ENCODE assay signal across 30 cellular contexts in genomic region chr2:239916205-239917127, GRCh38.
DNase-seq lines count a peak whose midpoint lies in the region; ATAC-seq and TF ChIP-seq lines count a peak whose summit lies in the region.
"Had no signal": no experiment of that assay in that cellular context is flagged by ENCODE, and none has a peak within 500 bp of the region (broad histone marks: within the 10 kb centered on the region; RNA-seq: fewer than 3 reads in every experiment).

No MANE protein-coding gene starts in this region.

- DNase-seq in activated CD8-positive, alpha-beta T cell treated with anti-CD3 and anti-CD28 coated beads, Interleukin-2, amount 10 ng/mL, durations not matched to agents 7 days and 5 days: peak; percentile 11
- no peak for DNase-seq in activated CD8-positive, alpha-beta T cell treated with anti-CD3 and anti-CD28 coated beads for 36 hours
- DNase-seq in ecto neural progenitor cell (ENCODE audit: low spot score) (peak; percentile 27), mucosa of descending colon (no peak), upper lobe of right lung (peak; percentile 57), NCI-H748 (lab: John Stamatoyannopoulos, UW; ENCODE audit: unreplicated experiment) (no peak), NCI-H2107 (lab: John Stamatoyannopoulos, UW) (no peak), DMS 273 treated with DMSO at 0.1 percent for 48 hours (lab: John Stamatoyannopoulos, UW) (no peak)
- DNase-seq: 8988T; activated CD4-positive, alpha-beta T cell treated with anti-CD3 and anti-CD28 coated beads for 1 hour; caudate nucleus; KBM-7; left lung; NCI-H1417 treated with DMSO at 0.1 percent for 48 hours; NCI-H510A; NK-92 treated with Interleukin-12 subunit alpha and Interleukin-12 subunit beta, amount 100 ng/mL, for 24 hours; occipital lobe; SJCRH30; stimulated activated CD4-positive, alpha-beta T cell treated with anti-CD3 and anti-CD28 coated beads, Interleukin-12 subunit alpha, Interleukin-12 subunit beta, amount 100 ng/mL, for 4 hours; stimulated activated CD4-positive, alpha-beta T cell treated with anti-CD3 and anti-CD28 coated beads, Interleukin-4, amount 100 ng/mL, for 4 hours; stimulated activated naive CD4-positive, alpha-beta T cell treated with Interleukin-2 at 50 U/mL for 16 hours; thyroid gland had no signal

- CTCF ChIA-PET in activated CD8-positive, alpha-beta T cell treated with anti-CD3 and anti-CD28 coated beads, Interleukin-2, amount 10 ng/mL, durations not matched to agents 7 days and 5 days (lab: Charles Lee): no interaction called here
- CTCF ChIA-PET in activated CD8-positive, alpha-beta T cell treated with anti-CD3 and anti-CD28 coated beads for 36 hours (lab: Charles Lee): interaction anchor here (1.3 kb wide), 1 partner anchor 18 kb away, joined by 3 read pairs; no protein-coding TSS in a partner anchor

- intact Hi-C loops in activated CD8-positive, alpha-beta T cell treated with anti-CD3 and anti-CD28 coated beads for 36 hours (cut with micrococcal nuclease): no loop called here
- intact Hi-C loops in mucosa of descending colon (cut with DNase I, micrococcal nuclease): no loop called here
- intact Hi-C loops in upper lobe of right lung (cut with DNase I): no loop called here

- peaks cover 5% of the 10 kb centered on the region for H3K9me3 Mint-ChIP-seq in activated CD8-positive, alpha-beta T cell treated with anti-CD3 and anti-CD28 coated beads, Interleukin-2, amount 10 ng/mL, durations not matched to agents 7 days and 5 days (ENCODE audit: insufficient read depth)
- peaks cover 15% of the 10 kb centered on the region for H3K9me3 Mint-ChIP-seq in activated CD8-positive, alpha-beta T cell treated with anti-CD3 and anti-CD28 coated beads for 36 hours

- H3K4me1 ChIP-seq in mucosa of descending colon (ENCODE audit: low read depth) (no peaks in the 10 kb centered on the region), upper lobe of right lung (peaks cover 8% of the 10 kb centered on the region)
- H3K4me1 ChIP-seq: SJCRH30, thyroid gland had no signal

- peaks cover 2% of the 10 kb centered on the region for H3K36me3 Mint-ChIP-seq in activated CD8-positive, alpha-beta T cell treated with anti-CD3 and anti-CD28 coated beads, Interleukin-2, amount 10 ng/mL, durations not matched to agents 7 days and 5 days (ENCODE audit: low read depth)
- H3K36me3 Mint-ChIP-seq in activated CD8-positive, alpha-beta T cell treated with anti-CD3 and anti-CD28 coated beads for 36 hours (ENCODE audit: low read depth): peaks cover 4% of the 10 kb centered on the region

- no peak overlapping the region for H3K27ac Mint-ChIP-seq in activated CD8-positive, alpha-beta T cell treated with anti-CD3 and anti-CD28 coated beads, Interleukin-2, amount 10 ng/mL, durations not matched to agents 7 days and 5 days
- H3K27ac Mint-ChIP-seq in activated CD8-positive, alpha-beta T cell treated with anti-CD3 and anti-CD28 coated beads for 36 hours: no peak overlapping the region
- H3K27ac Mint-ChIP-seq: activated naive CD4-positive, alpha-beta T cell treated with anti-CD3 and anti-CD28 coated beads, Interleukin-2, amount 50 U/mL, for 72 hours; activated T-helper 1 cell treated with anti-CD3 and anti-CD28 coated beads, Interleukin-12 subunit alpha, Interleukin-12 subunit beta, Interleukin-2, Interleukin-4 antibody, amounts not matched to agents 30 ng/mL and 10 ng/mL and 1 ng/mL, durations not matched to agents 14 hours and 24 hours and 36 hours; CD4-positive, alpha-beta T cell; naive thymus-derived CD8-positive, alpha-beta T cell; T-cell had no signal

- H3K9me3 ChIP-seq in mucosa of descending colon (peaks cover 38% of the 10 kb centered on the region), upper lobe of right lung (peaks cover 17% of the 10 kb centered on the region)
- H3K9me3 ChIP-seq: thyroid gland had no signal

- no peaks in the 10 kb centered on the region for H3K27me3 Mint-ChIP-seq in activated CD8-positive, alpha-beta T cell treated with anti-CD3 and anti-CD28 coated beads, Interleukin-2, amount 10 ng/mL, durations not matched to agents 7 days and 5 days (ENCODE audit: low read depth)
- peaks cover 2% of the 10 kb centered on the region for H3K27me3 Mint-ChIP-seq in activated CD8-positive, alpha-beta T cell treated with anti-CD3 and anti-CD28 coated beads for 36 hours
- H3K27me3 Mint-ChIP-seq: CD4-positive, alpha-beta T cell had no signal

- H3K4me3 Mint-ChIP-seq in activated CD8-positive, alpha-beta T cell treated with anti-CD3 and anti-CD28 coated beads, Interleukin-2, amount 10 ng/mL, durations not matched to agents 7 days and 5 days: no peak overlapping the region
- H3K4me3 Mint-ChIP-seq in activated CD8-positive, alpha-beta T cell treated with anti-CD3 and anti-CD28 coated beads for 36 hours: no peak overlapping the region
- H3K4me3 Mint-ChIP-seq: activated T-helper 1 cell treated with anti-CD3 and anti-CD28 coated beads, Interleukin-12 subunit alpha, Interleukin-12 subunit beta, Interleukin-2, Interleukin-4 antibody, amounts not matched to agents 30 ng/mL and 10 ng/mL and 1 ng/mL, durations not matched to agents 14 hours and 24 hours and 36 hours; CD4-positive, alpha-beta T cell; naive thymus-derived CD8-positive, alpha-beta T cell; T-cell had no signal

- TF ChIP-seq CTCF in activated CD8-positive, alpha-beta T cell treated with anti-CD3 and anti-CD28 coated beads for 36 hours (IDR thresholded peaks at IDR 0.05): no peak
- TF ChIP-seq CTCF in mucosa of descending colon (IDR thresholded peaks at IDR 0.05): no peak
- TF ChIP-seq CTCF in upper lobe of right lung (IDR thresholded peaks at IDR 0.05): no peak

- no peak for ATAC-seq in activated CD8-positive, alpha-beta T cell treated with anti-CD3 and anti-CD28 coated beads, Interleukin-2, amount 10 ng/mL, durations not matched to agents 7 days and 5 days
- no peak for ATAC-seq in activated CD8-positive, alpha-beta T cell treated with anti-CD3 and anti-CD28 coated beads for 36 hours
- peak; percentile 31 for ATAC-seq in mucosa of descending colon
- ATAC-seq in upper lobe of right lung: no peak
- ATAC-seq: activated naive CD4-positive, alpha-beta T cell treated with anti-CD3 and anti-CD28 coated beads, Interleukin-2, amount 50 U/mL, for 72 hours; heart right ventricle; left lung; naive thymus-derived CD8-positive, alpha-beta T cell; Panc1; T-cell had no signal

- H3K4me1 Mint-ChIP-seq in activated CD8-positive, alpha-beta T cell treated with anti-CD3 and anti-CD28 coated beads, Interleukin-2, amount 10 ng/mL, durations not matched to agents 7 days and 5 days (ENCODE audit: low read depth): peaks cover 4% of the 10 kb centered on the region
- no peaks in the 10 kb centered on the region for H3K4me1 Mint-ChIP-seq in activated CD8-positive, alpha-beta T cell treated with anti-CD3 and anti-CD28 coated beads for 36 hours (ENCODE audit: low read depth)

- H3K27me3 ChIP-seq in upper lobe of right lung: no peaks in the 10 kb centered on the region
- H3K27me3 ChIP-seq: ascending aorta, heart right ventricle, left lung, SJCRH30, thyroid gland had no signal

- no peak overlapping the region for H3K4me3 ChIP-seq in mucosa of descending colon
- no peak overlapping the region for H3K4me3 ChIP-seq in upper lobe of right lung
- H3K4me3 ChIP-seq: ascending aorta, heart right ventricle, left lung, SJCRH30, thyroid gland had no signal

- H3K36me3 ChIP-seq in mucosa of descending colon (ENCODE audit: low read depth): no peaks in the 10 kb centered on the region
- H3K36me3 ChIP-seq in upper lobe of right lung: no peaks in the 10 kb centered on the region
- H3K36me3 ChIP-seq: ascending aorta, heart right ventricle, left lung, SJCRH30, thyroid gland had no signal

- POLR2A ChIA-PET in activated CD8-positive, alpha-beta T cell treated with anti-CD3 and anti-CD28 coated beads, Interleukin-2, amount 10 ng/mL, durations not matched to agents 7 days and 5 days (lab: Charles Lee): no interaction called here
- POLR2A ChIA-PET in activated CD8-positive, alpha-beta T cell treated with anti-CD3 and anti-CD28 coated beads for 36 hours (lab: Charles Lee): no interaction called here

- H3K27ac ChIP-seq in upper lobe of right lung: no peak overlapping the region
- H3K27ac ChIP-seq: ascending aorta, heart right ventricle, left lung, SJCRH30, thyroid gland had no signal

Comparison
In these comparisons a context has a peak if more than half of its experiments do, and no peak if none do; other contexts are left out.
1. DNase-seq: peak in activated CD8-positive, alpha-beta T cell treated with anti-CD3 and anti-CD28 coated beads, Interleukin-2, amount 10 ng/mL, durations not matched to agents 7 days and 5 days (single experiment), ecto neural progenitor cell (single experiment) and upper lobe of right lung (single experiment); none in activated CD8-positive, alpha-beta T cell treated with anti-CD3 and anti-CD28 coated beads for 36 hours (single experiment), mucosa of descending colon (0 of 3), NCI-H748 (single experiment), NCI-H2107 (single experiment) and DMS 273 treated with DMSO at 0.1 percent for 48 hours (single experiment).